ENCODE assay signal across 24 cellular contexts in the genomic region with DNA sequence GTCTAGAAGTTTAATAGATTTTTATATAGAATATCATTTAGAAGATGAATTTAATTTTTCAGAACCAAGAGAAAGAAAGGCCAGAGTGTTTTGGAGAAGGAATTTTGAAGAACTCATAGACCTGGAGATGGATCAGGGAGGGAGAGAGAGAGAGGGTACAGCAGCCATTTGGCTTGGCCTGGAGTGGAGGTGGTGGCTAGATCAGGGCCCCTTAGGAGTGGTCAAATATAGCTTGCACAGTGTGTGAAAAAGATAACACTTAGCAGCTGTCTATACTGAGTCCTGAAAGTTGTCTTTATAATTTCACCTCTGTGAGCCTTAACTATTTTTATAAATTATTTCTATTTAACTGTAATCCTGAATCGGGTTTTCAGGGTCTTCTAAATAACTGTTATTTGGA.
"Had no signal": no experiment of that assay in that cellular context is flagged by ENCODE, and none has a peak within 500 bp of the region (broad histone marks: within the 10 kb centered on the region; RNA-seq: fewer than 3 reads in every experiment).

No MANE protein-coding gene starts in this region.

- H3K4me3 ChIP-seq: SJSA1 had no signal

- H3K27ac ChIP-seq: SJSA1, WERI-Rb-1 had no signal

- DNase-seq: activated CD4-positive, alpha-beta memory T cell treated with anti-CD3 and anti-CD28 coated beads, Interleukin-2, amount 10 ng/mL, durations not matched to agents 7 days and 5 days; activated CD4-positive, alpha-beta T cell treated with anti-CD3 and anti-CD28 coated beads for 36 hours; activated CD4-positive, alpha-beta T cell treated with anti-CD3 and anti-CD28 coated beads, Interleukin-2, amount 50 U/mL, for 1 hour; activated gamma-delta T cell treated with Interleukin-2 at 50 U/mL for 16 hours; activated naive CD4-positive, alpha-beta T cell treated with anti-CD3 and anti-CD28 coated beads, Interleukin-2, amount 10 ng/mL, durations not matched to agents 7 days and 5 days; activated naive CD8-positive, alpha-beta T cell treated with anti-CD3 and anti-CD28 coated beads for 36 hours; activated T-cell treated with anti-CD3 and anti-CD28 coated beads for 4 hours; activated T-cell treated with anti-CD3 and anti-CD28 coated beads, Interleukin-2, amount 50 U/mL, for 72 hours; caudate nucleus; NCI-H1048; NCI-H1694; NCI-H2029; NCI-H2107; NCI-H345; NCI-H510A; NCI-H526 treated with DMSO at 0.1 percent for 48 hours; NCI-H82; RPMI8226; SHP77; SW 1271; WERI-Rb-1 had no signal

- H3K27me3 ChIP-seq: SJSA1 had no signal

- ATAC-seq: activated CD4-positive, alpha-beta T cell treated with anti-CD3 and anti-CD28 coated beads for 36 hours; activated T-cell treated with anti-CD3 and anti-CD28 coated beads, Interleukin-2, amount 50 U/mL, for 72 hours; Panc1; SK-N-SH treated with all-trans-retinoic acid at 6 μM for 48 hours had no signal

- H3K9me3 ChIP-seq: SJSA1 had no signal

- H3K36me3 ChIP-seq: SJSA1, WERI-Rb-1 had no signal
